Comparison of ENCODE assay signal across 8 cellular contexts in genomic region chr17:82098169-82098938, GRCh38. TPM values are rescaled to one million over a fixed set of nuclear protein-coding genes. Genes with fewer than 3 reads are reported as not detected.
A peak's percentile ranks its signal among the peaks of the same experiment; 100 is the strongest.
DNase-seq lines count a peak whose midpoint lies in the region; ATAC-seq and TF ChIP-seq lines count a peak whose summit lies in the region.

Gene FASN (minus strand): TSS chr17:82098236. CDS start chr17:82096445, 1,791 bp downstream.

- H3K27ac Mint-ChIP-seq in chondrocyte (ENCODE audit: unreplicated experiment), result peak within 1 kb of the TSS; percentile 32

- H3K4me1 Mint-ChIP-seq in chondrocyte (ENCODE audit: low read depth), result peaks cover 22% of the 10 kb centered on the region

- no peaks in the 10 kb centered on the region for H3K27me3 ChIP-seq in layer of hippocampus (ENCODE audit: control insufficient read depth, insufficient read depth, low read length)

- peak; percentile 76 for TF ChIP-seq CTCF in chondrocyte (IDR thresholded peaks at IDR 0.05)

- H3K27ac ChIP-seq in layer of hippocampus (ENCODE audit: low read depth, low read length), result peak within 1 kb of the TSS; percentile 95

- peak; percentile 64 for ATAC-seq in HG03432 (IDR thresholded peaks at IDR 0.05; ENCODE audit: unreplicated experiment)

- peak; percentile 96 for DNase-seq in Ammon's horn (ENCODE audit: low spot score)
- DNase-seq in NCI-H460 (ENCODE audit: extremely low read depth, low read depth), result peak; percentile 95
- peak; percentile 87 for DNase-seq in activated CD4-positive, alpha-beta T cell treated with anti-CD3 and anti-CD28 coated beads for 1 hour
- DNase-seq in chondrocyte (ENCODE audit: low spot score), result no peak
- DNase-seq in stimulated activated CD4-positive, alpha-beta T cell treated with anti-CD3 and anti-CD28 coated beads, Interleukin-1b, Interleukin-23, amount 100 ng/mL, for 4 hours (ENCODE audit: low read depth in 2 of 2), result peak; percentile 89 to 96

- no peaks in the 10 kb centered on the region for H3K9me3 Mint-ChIP-seq in chondrocyte (ENCODE audit: low read depth)

- peak; percentile 99 for TF ChIP-seq POLR2A in GM19099 (IDR thresholded peaks at IDR 0.05; ENCODE audit: extremely low read depth, insufficient read length, low read depth)

- H3K4me3 Mint-ChIP-seq in chondrocyte (ENCODE audit: unreplicated experiment), result peak within 1 kb of the TSS; percentile 67

- H3K27me3 Mint-ChIP-seq in chondrocyte (ENCODE audit: low read depth), result no peaks in the 10 kb centered on the region

- peaks cover 2% of the 10 kb centered on the region for H3K36me3 Mint-ChIP-seq in chondrocyte (ENCODE audit: low read depth)

RNA-seq across cellular contexts. Expression of gene FASN, which starts in this region (rescaled TPM):
- total RNA-seq in NCI-H460 (2014; rRNA removed; shearing (Covaris generic)), result 53.8 and 54.7 TPM in 2 replicates
- 331 and 378 TPM in 2 replicates for polyA plus RNA-seq in NCI-H460 (2014; cell fraction: nucleus; rRNA removed)
- 132 to 145 TPM (median 141 TPM) in 3 replicates for total RNA-seq in chondrocyte
